9 cellular contexts compared by ENCODE assay signal in genomic region chr22:35839811-35840739, GRCh38.
DNase-seq lines count a peak whose midpoint lies in the region; ATAC-seq and TF ChIP-seq lines count a peak whose summit lies in the region.
"Had no signal": no experiment of that assay in that cellular context is flagged by ENCODE, and none has a peak within 500 bp of the region (broad histone marks: within the 10 kb centered on the region; RNA-seq: fewer than 3 reads in every experiment).

No MANE protein-coding gene starts in this region.

- H3K27ac Mint-ChIP-seq in effector memory CD8-positive, alpha-beta T cell, result no peak overlapping the region
- H3K27ac Mint-ChIP-seq: T-cell had no signal

- H3K36me3 Mint-ChIP-seq in effector memory CD8-positive, alpha-beta T cell (ENCODE audit: insufficient read depth), result no peaks in the 10 kb centered on the region
- H3K36me3 Mint-ChIP-seq: T-cell had no signal

- peak; percentile 90 for ATAC-seq in mucosa of descending colon
- no peak for ATAC-seq in effector memory CD8-positive, alpha-beta T cell (replicated peaks)
- ATAC-seq: T-cell had no signal

- TF ChIP-seq POLR2A in esophagus squamous epithelium (IDR thresholded peaks at IDR 0.05) (peak in 2 of 4 donors; percentile 24 to 48), vagina (IDR thresholded peaks at IDR 0.05) (no peak)

- peak overlapping the region; percentile 74 for H3K9ac ChIP-seq in SK-N-MC (ENCODE audit: insufficient read length)

- H3K4me3 ChIP-seq in SK-N-MC, result peak overlapping the region; percentile 84
- peak overlapping the region; percentile 34 to 67 (median 49) for H3K4me3 ChIP-seq in esophagus squamous epithelium
- H3K4me3 ChIP-seq in mucosa of descending colon, result peak overlapping the region; percentile 18
- H3K4me3 ChIP-seq in vagina, result peak overlapping the region; percentile 48 to 53

- WGBS in esophagus squamous epithelium, 2 donors, result 6% methylated on average over 8 to 14 of the region's 14 CpGs

- intact Hi-C loops in esophagus squamous epithelium (cut with DNase I) (no loop called here), mucosa of descending colon (cut with DNase I, micrococcal nuclease) (no loop called here), vagina (cut with DNase I) (loop anchor here (5.0 kb wide), 1 partner anchor 213 kb away; no protein-coding TSS in a partner anchor)

- no peaks in the 10 kb centered on the region for H3K27me3 ChIP-seq in esophagus squamous epithelium
- H3K27me3 ChIP-seq in vagina, result no peaks in the 10 kb centered on the region

- TF ChIP-seq CTCF in esophagus squamous epithelium (IDR thresholded peaks at IDR 0.05) (peak in 1 of 6 experiments; percentile 5), mucosa of descending colon (IDR thresholded peaks at IDR 0.05) (no peak), vagina (IDR thresholded peaks at IDR 0.05) (no peak), GM10266 (IDR thresholded peaks at IDR 0.05; ENCODE audit: control insufficient read depth, insufficient read depth, low read depth, missing control alignments) (no peak)

- DNase-seq in DMS53 (lab: John Stamatoyannopoulos, UW), result peak; percentile 91
- peak; percentile 92 for DNase-seq in NCI-H1105 (lab: John Stamatoyannopoulos, UW)
- DNase-seq in SK-N-MC (ENCODE audit: low read depth, low spot score), result peak; percentile 95
- DNase-seq in esophagus squamous epithelium (lab: John Stamatoyannopoulos, UW), result peak; percentile 22
- peak; percentile 86 to 87 (median 87) for DNase-seq in mucosa of descending colon
- peak in 1 of 2 donors; percentile 96 for DNase-seq in vagina (ENCODE audit: extremely low spot score in 2 of 2)
- no peak for DNase-seq in GM10266 (ENCODE audit: extremely low spot score)
- DNase-seq in effector memory CD8-positive, alpha-beta T cell, result no peak

- H3K4me3 Mint-ChIP-seq in effector memory CD8-positive, alpha-beta T cell, result no peak overlapping the region
- H3K4me3 Mint-ChIP-seq: T-cell had no signal

- no peaks in the 10 kb centered on the region for H3K9me3 Mint-ChIP-seq in effector memory CD8-positive, alpha-beta T cell
- H3K9me3 Mint-ChIP-seq: T-cell had no signal

- H3K9me3 ChIP-seq in SK-N-MC (ENCODE audit: low read depth, low read length), result no peaks in the 10 kb centered on the region
- H3K9me3 ChIP-seq in esophagus squamous epithelium, result no peaks in the 10 kb centered on the region
- no peaks in the 10 kb centered on the region for H3K9me3 ChIP-seq in mucosa of descending colon
- H3K9me3 ChIP-seq in vagina, result no peaks in the 10 kb centered on the region

- H3K27ac ChIP-seq in SK-N-MC, result peak overlapping the region; percentile 52
- H3K27ac ChIP-seq in esophagus squamous epithelium, result peak overlapping the region; percentile 71 to 88 (median 83)
- peak overlapping the region; percentile 75 for H3K27ac ChIP-seq in vagina

- H3K4me1 Mint-ChIP-seq in effector memory CD8-positive, alpha-beta T cell (ENCODE audit: low read depth in 2 of 2), result peaks cover 1 to 4% of the 10 kb centered on the region in 2 donors

- H3K36me3 ChIP-seq in SK-N-MC (ENCODE audit: insufficient read depth, low read length) (no peaks in the 10 kb centered on the region), esophagus squamous epithelium (no peaks in the 10 kb centered on the region), mucosa of descending colon (ENCODE audit: low read depth) (no peaks in the 10 kb centered on the region), vagina (no peaks in the 10 kb centered on the region)

- peaks cover 29 to 32% of the 10 kb centered on the region in 2 donors for H3K27me3 Mint-ChIP-seq in effector memory CD8-positive, alpha-beta T cell

- peaks cover 20 to 75% (median 40%) of the 10 kb centered on the region in 3 donors for H3K4me1 ChIP-seq in esophagus squamous epithelium
- peaks cover 15% of the 10 kb centered on the region for H3K4me1 ChIP-seq in mucosa of descending colon (ENCODE audit: low read depth)
- H3K4me1 ChIP-seq in vagina, result peaks cover 60% of the 10 kb centered on the region

Comparison
In these comparisons a context has a peak if more than half of its experiments do, and no peak if none do; other contexts are left out.
1. DNase-seq: peak in DMS53 (single experiment), NCI-H1105 (single experiment), SK-N-MC (single experiment), esophagus squamous epithelium (single experiment) and mucosa of descending colon (3 of 3); none in GM10266 (single experiment) and effector memory CD8-positive, alpha-beta T cell (0 of 3).
2. H3K4me3 ChIP-seq: peak in every context shown above with its lines; median percentile 84 in SK-N-MC; 50 in vagina; 49 in esophagus squamous epithelium; 18 in mucosa of descending colon.
3. Peak in every context shown above with its lines, with median percentiles within 50 percentile points of each other: H3K27ac ChIP-seq.